ENCODE assay signal across 10 cellular contexts in the genomic region with DNA sequence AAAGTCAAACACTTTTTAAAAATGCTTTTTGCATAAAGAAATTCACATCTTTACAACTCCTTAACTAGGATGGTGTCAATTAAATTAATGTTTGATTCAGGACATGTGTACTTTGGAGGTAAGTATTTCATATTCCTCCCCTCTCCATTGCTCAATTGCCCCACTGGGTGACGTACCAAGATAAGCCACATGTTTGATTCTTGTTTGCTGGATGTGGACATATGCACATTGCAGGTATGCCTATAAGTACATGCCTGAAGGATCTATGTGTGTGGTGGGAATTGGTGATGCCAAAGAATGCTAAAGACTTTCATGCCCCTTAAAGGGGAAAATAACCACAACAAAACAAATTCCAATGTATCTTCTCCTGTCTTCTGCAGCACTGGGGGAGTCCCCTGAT. TPM values are rescaled to one million over a fixed set of nuclear protein-coding genes. Genes with fewer than 3 reads are reported as not detected.
DNase-seq lines count a peak whose midpoint lies in the region; ATAC-seq and TF ChIP-seq lines count a peak whose summit lies in the region.
"Had no signal": no experiment of that assay in that cellular context is flagged by ENCODE, and none has a peak within 500 bp of the region (broad histone marks: within the 10 kb centered on the region; RNA-seq: fewer than 3 reads in every experiment).

No MANE protein-coding gene starts in this region.

- no peak for ATAC-seq in CD4-positive, CD25-positive, alpha-beta regulatory T cell (ENCODE audit: low read depth in 2 of 2)
- ATAC-seq in activated naive CD8-positive, alpha-beta T cell treated with anti-CD3 and anti-CD28 coated beads, Interleukin-2, amount 50 U/mL, for 24 hours, result no peak
- ATAC-seq in lower lobe of right lung (peak; percentile 39 to 54), HG02970 (IDR thresholded peaks at IDR 0.05; ENCODE audit: low FRiP score, unreplicated experiment) (no peak), GM21447 (IDR thresholded peaks at IDR 0.05; ENCODE audit: unreplicated experiment) (no peak), HG02642 (IDR thresholded peaks at IDR 0.05; ENCODE audit: poor library complexity, unreplicated experiment) (no peak)

- peak overlapping the region; percentile 94 to 99 (median 96) for H3K4me3 Mint-ChIP-seq in CD4-positive, CD25-positive, alpha-beta regulatory T cell
- H3K4me3 Mint-ChIP-seq in activated naive CD8-positive, alpha-beta T cell treated with anti-CD3 and anti-CD28 coated beads, Interleukin-2, amount 50 U/mL, for 24 hours, result peak overlapping the region; percentile 93

- peak overlapping the region; percentile 91 for H3K27ac ChIP-seq in CD4-positive, CD25-positive, alpha-beta regulatory T cell (ENCODE audit: insufficient read depth, low read length, poor library complexity, severe bottlenecking)
- H3K27ac ChIP-seq in HL-60 (replicated peaks) (peak overlapping the region; percentile 87), lower lobe of right lung (peak overlapping the region; percentile 61)
- H3K27ac ChIP-seq: dorsolateral prefrontal cortex, testis had no signal

- H3K4me3 ChIP-seq in CD4-positive, CD25-positive, alpha-beta regulatory T cell (ENCODE audit: low read depth, low read length), result peak overlapping the region; percentile 100
- H3K4me3 ChIP-seq in HL-60 (replicated peaks; ENCODE audit: insufficient read depth, low read length) (no peak overlapping the region), lower lobe of right lung (no peak overlapping the region)
- H3K4me3 ChIP-seq: dorsolateral prefrontal cortex, testis had no signal

- H3K9me3 ChIP-seq in CD4-positive, CD25-positive, alpha-beta regulatory T cell (ENCODE audit: control insufficient read depth in 2 of 2, low read length in 2 of 2), result no peaks in the 10 kb centered on the region
- no peaks in the 10 kb centered on the region for H3K9me3 ChIP-seq in lower lobe of right lung
- H3K9me3 ChIP-seq: testis had no signal

- H3K36me3 ChIP-seq in CD4-positive, CD25-positive, alpha-beta regulatory T cell (ENCODE audit: control insufficient read depth, insufficient read depth, low read length), result peaks cover 32% of the 10 kb centered on the region
- no peaks in the 10 kb centered on the region for H3K36me3 ChIP-seq in lower lobe of right lung

- no peak for DNase-seq in CD4-positive, CD25-positive, alpha-beta regulatory T cell
- peak in 1 of 2 experiments; percentile 68 for DNase-seq in HL-60 (ENCODE audit: low read depth in 1 of 2, low spot score in 1 of 2)
- no peak for DNase-seq in activated naive CD8-positive, alpha-beta T cell treated with anti-CD3 and anti-CD28 coated beads, Interleukin-2, amount 50 U/mL, for 24 hours
- no peak for DNase-seq in lower lobe of right lung
- DNase-seq in activated effector memory CD4-positive, alpha-beta T cell treated with Interleukin-2 at 50 U/mL for 16 hours, result no peak
- DNase-seq: dorsolateral prefrontal cortex, testis had no signal

- intact Hi-C loops in lower lobe of right lung (cut with DNase I), result no loop called here

- TF ChIP-seq CTCF in HL-60 (IDR thresholded peaks at IDR 0.05; ENCODE audit: insufficient read depth, low read length) (no peak), lower lobe of right lung (IDR thresholded peaks at IDR 0.05) (no peak)

- H3K4me1 Mint-ChIP-seq in CD4-positive, CD25-positive, alpha-beta regulatory T cell, result peaks cover 32 to 85% (median 70%) of the 10 kb centered on the region in 4 donors
- peaks cover 85% of the 10 kb centered on the region for H3K4me1 Mint-ChIP-seq in activated naive CD8-positive, alpha-beta T cell treated with anti-CD3 and anti-CD28 coated beads, Interleukin-2, amount 50 U/mL, for 24 hours

- no peaks in the 10 kb centered on the region for H3K9me3 Mint-ChIP-seq in CD4-positive, CD25-positive, alpha-beta regulatory T cell
- H3K9me3 Mint-ChIP-seq in activated naive CD8-positive, alpha-beta T cell treated with anti-CD3 and anti-CD28 coated beads, Interleukin-2, amount 50 U/mL, for 24 hours, result no peaks in the 10 kb centered on the region

- H3K27me3 Mint-ChIP-seq in CD4-positive, CD25-positive, alpha-beta regulatory T cell, result no peaks in the 10 kb centered on the region
- H3K27me3 Mint-ChIP-seq in activated naive CD8-positive, alpha-beta T cell treated with anti-CD3 and anti-CD28 coated beads, Interleukin-2, amount 50 U/mL, for 24 hours, result no peaks in the 10 kb centered on the region

- peaks cover 88% of the 10 kb centered on the region for H3K4me1 ChIP-seq in CD4-positive, CD25-positive, alpha-beta regulatory T cell (ENCODE audit: control insufficient read depth, insufficient read depth, low read length, poor library complexity, severe bottlenecking)
- peaks cover 86% of the 10 kb centered on the region for H3K4me1 ChIP-seq in lower lobe of right lung
- H3K4me1 ChIP-seq: testis had no signal

- H3K27me3 ChIP-seq in CD4-positive, CD25-positive, alpha-beta regulatory T cell (ENCODE audit: control insufficient read depth, insufficient read depth, low read length), result no peaks in the 10 kb centered on the region
- H3K27me3 ChIP-seq in HL-60 (ENCODE audit: insufficient read depth, poor library complexity, severe bottlenecking) (no peaks in the 10 kb centered on the region), lower lobe of right lung (ENCODE audit: low read depth) (no peaks in the 10 kb centered on the region)
- H3K27me3 ChIP-seq: testis had no signal

- H3K27ac Mint-ChIP-seq in CD4-positive, CD25-positive, alpha-beta regulatory T cell, result peak overlapping the region; percentile 91 to 100 (median 97)
- peak overlapping the region; percentile 98 for H3K27ac Mint-ChIP-seq in activated naive CD8-positive, alpha-beta T cell treated with anti-CD3 and anti-CD28 coated beads, Interleukin-2, amount 50 U/mL, for 24 hours

- H3K36me3 Mint-ChIP-seq in CD4-positive, CD25-positive, alpha-beta regulatory T cell, result peaks cover 66% of the 10 kb centered on the region
- peaks cover 77% of the 10 kb centered on the region for H3K36me3 Mint-ChIP-seq in activated naive CD8-positive, alpha-beta T cell treated with anti-CD3 and anti-CD28 coated beads, Interleukin-2, amount 50 U/mL, for 24 hours (ENCODE audit: low read depth)

RNA-seq across cellular contexts. Expression of a gene that starts 5.8 kb away (rescaled TPM):
- 1,181 TPM for total RNA-seq in CD4-positive, CD25-positive, alpha-beta regulatory T cell
- polyA plus RNA-seq in CD4-positive, CD25-positive, alpha-beta regulatory T cell, result 100 to 1,000 TPM; 441 to 539 (median 477) TPM
- total RNA-seq in lower lobe of right lung, result 613 TPM

Comparison
In these comparisons a context has a peak if more than half of its experiments do, and no peak if none do; other contexts are left out.
1. ATAC-seq: peak in lower lobe of right lung (2 of 2); none in CD4-positive, CD25-positive, alpha-beta regulatory T cell (0 of 2), activated naive CD8-positive, alpha-beta T cell treated with anti-CD3 and anti-CD28 coated beads, Interleukin-2, amount 50 U/mL, for 24 hours (single experiment), HG02970 (single experiment), GM21447 (single experiment) and HG02642 (single experiment).
2. Peak in every context shown above with its lines, with median percentiles within 50 percentile points of each other: H3K27ac ChIP-seq.